23 cellular contexts compared by ENCODE assay signal in genomic region chr9:37100317-37100716, GRCh38. TPM values are rescaled to one million over a fixed set of nuclear protein-coding genes. Genes with fewer than 3 reads are reported as not detected.
DNase-seq lines count a peak whose midpoint lies in the region; ATAC-seq and TF ChIP-seq lines count a peak whose summit lies in the region.
"Had no signal": no experiment of that assay in that cellular context is flagged by ENCODE, and none has a peak within 500 bp of the region (broad histone marks: within the 10 kb centered on the region; RNA-seq: fewer than 3 reads in every experiment).

No MANE protein-coding gene starts in this region.

- ATAC-seq in naive B cell (ENCODE audit: low read depth in 2 of 2) (peak; percentile 26 to 31), GM21367 (IDR thresholded peaks at IDR 0.05; ENCODE audit: unreplicated experiment) (no peak)
- ATAC-seq: naive thymus-derived CD4-positive, alpha-beta T cell had no signal

- H3K4me1 ChIP-seq in OCI-LY7 (ENCODE audit: insufficient read depth, low read length, poor library complexity, severe bottlenecking) (peaks cover 28% of the 10 kb centered on the region), endodermal cell (ENCODE audit: control insufficient read depth, insufficient read depth, low read length) (no peaks in the 10 kb centered on the region), stomach (no peaks in the 10 kb centered on the region)
- H3K4me1 ChIP-seq: breast epithelium, sigmoid colon, thyroid gland had no signal

- no peaks in the 10 kb centered on the region for H3K27me3 ChIP-seq in endodermal cell (ENCODE audit: control insufficient read depth, insufficient read depth, low read length, poor library complexity, severe bottlenecking)
- H3K27me3 ChIP-seq in stomach, result no peaks in the 10 kb centered on the region
- H3K27me3 ChIP-seq: breast epithelium, hepatocyte, thyroid gland had no signal

- CTCF ChIA-PET in OCI-LY7 (lab: Charles Lee; ENCODE audit: unreplicated experiment), result no interaction called here

- no peaks in the 10 kb centered on the region for H4K20me1 ChIP-seq in OCI-LY7 (ENCODE audit: insufficient read depth, low read length)

- H3K27ac Mint-ChIP-seq in endodermal cell (no peak overlapping the region), naive B cell (peak overlapping the region in 4 of 6 donors; percentile 39 to 88 (median 44))
- H3K27ac Mint-ChIP-seq: CD4-positive, alpha-beta T cell; naive thymus-derived CD4-positive, alpha-beta T cell had no signal

- TF ChIP-seq POLR2A in stomach (IDR thresholded peaks at IDR 0.05), result no peak

- DNase-seq in ELR (ENCODE audit: low read depth) (peak; percentile 17), OCI-LY7 (ENCODE audit: low spot score) (no peak), endodermal cell (peak; percentile 61), naive B cell (no peak), stomach (no peak), foreskin melanocyte (no peak)
- DNase-seq in stimulated activated CD4-positive, alpha-beta T cell treated with anti-CD3 and anti-CD28 coated beads, Interleukin-1b, Interleukin-23, amount 100 ng/mL, for 48 hours, result no peak
- DNase-seq: activated CD4-positive, alpha-beta T cell treated with anti-CD3 and anti-CD28 coated beads, Interleukin-2, amount 50 U/mL, for 48 hours; activated gamma-delta T cell; CD4-positive, alpha-beta T cell; H9; mesenchymal stem cell; naive thymus-derived CD4-positive, alpha-beta T cell; NCI-H1436; NCI-H524 treated with DMSO at 0.1 percent for 48 hours; sigmoid colon; stimulated activated naive CD4-positive, alpha-beta T cell treated with Interleukin-2 at 50 U/mL for 16 hours; T-helper 2 cell; thyroid gland had no signal

- no peak overlapping the region for H3K27ac ChIP-seq in OCI-LY7 (ENCODE audit: low read depth, low read length, poor library complexity, severe bottlenecking)
- no peak overlapping the region for H3K27ac ChIP-seq in endodermal cell (ENCODE audit: low read depth, low read length)
- no peak overlapping the region for H3K27ac ChIP-seq in stomach
- H3K27ac ChIP-seq: breast epithelium, coronary artery, hepatocyte, sigmoid colon, thyroid gland had no signal

- H3K36me3 Mint-ChIP-seq in endodermal cell (ENCODE audit: low read depth), result no peaks in the 10 kb centered on the region
- H3K36me3 Mint-ChIP-seq in naive B cell, result no peaks in the 10 kb centered on the region

- intact Hi-C loops in OCI-LY7 (cut with micrococcal nuclease; ENCODE audit: unreplicated experiment) (no loop called here), stomach (cut with DNase I; ENCODE audit: low total_unique reads) (no loop called here)

- H3K4me2 ChIP-seq in OCI-LY7 (ENCODE audit: low read length), result peak overlapping the region; percentile 51
- H3K4me2 ChIP-seq: hepatocyte had no signal

- H3K79me2 ChIP-seq in OCI-LY7 (ENCODE audit: insufficient read depth, low read depth, low read length), result no peaks in the 10 kb centered on the region
- H3K79me2 ChIP-seq: hepatocyte had no signal

- H3K4me3 ChIP-seq in OCI-LY7 (ENCODE audit: low read depth, low read length, poor library complexity, severe bottlenecking), result no peak overlapping the region
- no peak overlapping the region for H3K4me3 ChIP-seq in endodermal cell (ENCODE audit: low read length)
- H3K4me3 ChIP-seq in stomach, result no peak overlapping the region
- H3K4me3 ChIP-seq: breast epithelium, coronary artery, hepatocyte, sigmoid colon, thyroid gland had no signal

- 62 to 70% methylated on average over 2 to 3 of the region's 3 CpGs for WGBS in endodermal cell (ENCODE audit: insufficient coverage in 1 of 2, insufficient read length in 1 of 2), 2 experiments
- WGBS in stomach, 5 donors, result 62 to 93% (median 72%) methylated on average over 3 of the region's 3 CpGs

- POLR2A ChIA-PET in OCI-LY7 (lab: Charles Lee), result interaction anchor here (0.6 to 2.1 kb wide), 6 partner anchors 15 to 30 kb away, joined by 3 to 7 read pairs (median 4); partner anchors contain the start of gene ZCCHC7

- BruUV-seq in OCI-LY7 (replicated peaks; lab: Mats Ljungman, UMichigan), result no TSS peak

- H3K27me3 Mint-ChIP-seq in endodermal cell (ENCODE audit: insufficient read depth) (no peaks in the 10 kb centered on the region), naive B cell (no peaks in the 10 kb centered on the region)

- no peak overlapping the region for H3K9ac ChIP-seq in endodermal cell (ENCODE audit: extremely low read depth, low read length, poor library complexity, severe bottlenecking)

- no peak for TF ChIP-seq EP300 in stomach (IDR thresholded peaks at IDR 0.05)

- H3K9me3 Mint-ChIP-seq in endodermal cell (no peaks in the 10 kb centered on the region), naive B cell (no peaks in the 10 kb centered on the region)
- H3K9me3 Mint-ChIP-seq: CD4-positive, alpha-beta T cell had no signal

- H3K36me3 ChIP-seq in OCI-LY7 (ENCODE audit: insufficient read depth, low read length) (no peaks in the 10 kb centered on the region), endodermal cell (ENCODE audit: control insufficient read depth, insufficient read depth, low read length) (no peaks in the 10 kb centered on the region), stomach (no peaks in the 10 kb centered on the region)
- H3K36me3 ChIP-seq: breast epithelium, sigmoid colon, thyroid gland had no signal

- H3K9me3 ChIP-seq in OCI-LY7 (ENCODE audit: low read length) (no peaks in the 10 kb centered on the region), endodermal cell (ENCODE audit: control insufficient read depth, low read length) (no peaks in the 10 kb centered on the region), stomach (no peaks in the 10 kb centered on the region)
- H3K9me3 ChIP-seq: breast epithelium, sigmoid colon, thyroid gland had no signal

- H3K4me3 Mint-ChIP-seq in endodermal cell (no peak overlapping the region), naive B cell (peak overlapping the region in 6 of 8 donors; percentile 31 to 74 (median 51))
- H3K4me3 Mint-ChIP-seq: CD4-positive, alpha-beta T cell; H9; naive thymus-derived CD4-positive, alpha-beta T cell had no signal

- no peaks in the 10 kb centered on the region for H3K9me2 ChIP-seq in OCI-LY7 (ENCODE audit: insufficient read depth, low read length)

- TF ChIP-seq CTCF in OCI-LY7 (conservative IDR thresholded peaks at IDR 0.05; ENCODE audit: low read length) (no peak), endodermal cell (conservative IDR thresholded peaks at IDR 0.05) (no peak), stomach (IDR thresholded peaks at IDR 0.05) (no peak)

- H3K4me1 Mint-ChIP-seq in endodermal cell (no peaks in the 10 kb centered on the region), naive B cell (peaks cover 26 to 67% (median 53%) of the 10 kb centered on the region in 3 donors)

- H2AFZ ChIP-seq in OCI-LY7 (ENCODE audit: low read length), result peak overlapping the region; percentile 34; the same call in 1 of the 2 replicates
- H2AFZ ChIP-seq: hepatocyte had no signal

RNA-seq across cellular contexts. Expression of gene ZCCHC7, which starts 20.1 kb away (rescaled TPM):
- total RNA-seq in OCI-LY7 (2014; rRNA removed; shearing (Covaris generic)), result 108 and 110 TPM in 2 replicates
- 76.4 and 101 TPM in 2 replicates for total RNA-seq in OCI-LY7 (2022)
- 10 to 100 TPM; 21.2 to 22.7 TPM for total RNA-seq in endodermal cell
- 21.0 TPM for polyA plus RNA-seq in endodermal cell (2013, experiment 1 of 2)
- 20.0 TPM for polyA plus RNA-seq in endodermal cell (2013, experiment 2 of 2)
- polyA plus RNA-seq in naive B cell (ENCODE audit: low read depth in 6 of 6), result 100 to 1,000 TPM; 156 to 214 (median 187) TPM
- 10 to 100 TPM; 11.3 to 67.1 (median 18.4) TPM for total RNA-seq in stomach
- 10 to 100 TPM in 2 of 3 donors, 1 to 10 TPM in 1; 7.9 to 17.7 (median 10.9) TPM for polyA plus RNA-seq in stomach

Comparison
In these comparisons a context has a peak if more than half of its experiments do, and no peak if none do; other contexts are left out.
1. DNase-seq: peak in ELR (single experiment) and endodermal cell (single experiment); none in OCI-LY7 (single experiment), naive B cell (single experiment), stomach (single experiment), foreskin melanocyte (single experiment) and stimulated activated CD4-positive, alpha-beta T cell treated with anti-CD3 and anti-CD28 coated beads, Interleukin-1b, Interleukin-23, amount 100 ng/mL, for 48 hours (single experiment).